Comparison of ENCODE assay signal across 8 cellular contexts in genomic region chr1:243850368-243851128, GRCh38. TPM values are rescaled to one million over a fixed set of nuclear protein-coding genes. Genes with fewer than 3 reads are reported as not detected.
DNase-seq lines count a peak whose midpoint lies in the region; ATAC-seq and TF ChIP-seq lines count a peak whose summit lies in the region.

No MANE protein-coding gene starts in this region.

- H3K27ac Mint-ChIP-seq in activated CD8-positive, alpha-beta memory T cell treated with anti-CD3 and anti-CD28 coated beads, Interleukin-2, amount 10 ng/mL, durations not matched to agents 7 days and 5 days = peak overlapping the region; percentile 80
- peak overlapping the region; percentile 93 to 99 for H3K27ac Mint-ChIP-seq in effector memory CD8-positive, alpha-beta T cell

- no peaks in the 10 kb centered on the region for H3K9me3 Mint-ChIP-seq in activated CD8-positive, alpha-beta memory T cell treated with anti-CD3 and anti-CD28 coated beads, Interleukin-2, amount 10 ng/mL, durations not matched to agents 7 days and 5 days (ENCODE audit: low read depth)
- H3K9me3 Mint-ChIP-seq in effector memory CD8-positive, alpha-beta T cell = no peaks in the 10 kb centered on the region

- peaks cover 1% of the 10 kb centered on the region for H3K36me3 Mint-ChIP-seq in activated CD8-positive, alpha-beta memory T cell treated with anti-CD3 and anti-CD28 coated beads, Interleukin-2, amount 10 ng/mL, durations not matched to agents 7 days and 5 days
- peaks cover 28% of the 10 kb centered on the region for H3K36me3 Mint-ChIP-seq in effector memory CD8-positive, alpha-beta T cell (ENCODE audit: insufficient read depth)

- H3K4me3 Mint-ChIP-seq in activated CD8-positive, alpha-beta memory T cell treated with anti-CD3 and anti-CD28 coated beads, Interleukin-2, amount 10 ng/mL, durations not matched to agents 7 days and 5 days = peak overlapping the region; percentile 79
- H3K4me3 Mint-ChIP-seq in effector memory CD8-positive, alpha-beta T cell = peak overlapping the region; percentile 96

- H3K27me3 Mint-ChIP-seq in activated CD8-positive, alpha-beta memory T cell treated with anti-CD3 and anti-CD28 coated beads, Interleukin-2, amount 10 ng/mL, durations not matched to agents 7 days and 5 days = peaks cover 4% of the 10 kb centered on the region
- H3K27me3 Mint-ChIP-seq in effector memory CD8-positive, alpha-beta T cell = no peaks in the 10 kb centered on the region

- CTCF ChIA-PET in BJ (lab: Yijun Ruan, JAX) = interaction anchor here (1.0 kb wide), 1 partner anchor 99 kb away, joined by 3 read pairs; no protein-coding TSS in a partner anchor
- CTCF ChIA-PET in activated CD8-positive, alpha-beta memory T cell treated with anti-CD3 and anti-CD28 coated beads, Interleukin-2, amount 10 ng/mL, durations not matched to agents 7 days and 5 days (lab: Charles Lee) = no interaction called here

- DNase-seq in BJ (ENCODE audit: low read depth) (peak; percentile 29), NCI-H748 (lab: John Stamatoyannopoulos, UW; ENCODE audit: unreplicated experiment) (peak; percentile 93), mesenteric fat pad (ENCODE audit: low spot score) (peak; percentile 91)
- peak; percentile 85 for DNase-seq in activated CD8-positive, alpha-beta memory T cell treated with anti-CD3 and anti-CD28 coated beads, Interleukin-2, amount 10 ng/mL, durations not matched to agents 7 days and 5 days
- DNase-seq in effector memory CD8-positive, alpha-beta T cell = peak; percentile 77 to 82 (median 78)
- peak; percentile 80 for DNase-seq in stimulated activated CD8-positive, alpha-beta memory T cell treated with anti-CD3 and anti-CD28 coated beads, Interleukin-12 subunit alpha, Interleukin-12 subunit beta, amount 100 ng/mL, for 4 hours (ENCODE audit: low read depth)

- POLR2A ChIA-PET in BJ (lab: Charles Lee) = interaction anchor here (0.6 to 0.7 kb wide), 5 partner anchors 21 to 349 kb away, joined by 3 to 14 read pairs (median 7); no protein-coding TSS in a partner anchor

- no peaks in the 10 kb centered on the region for H3K27me3 ChIP-seq in BJ (ENCODE audit: control insufficient read depth, insufficient read depth, low read length)

- no peak for TF ChIP-seq CTCF in BJ (IDR thresholded peaks at IDR 0.05; ENCODE audit: insufficient read depth, low read depth, low read length)

- peak; percentile 66 for ATAC-seq in HG03354 (IDR thresholded peaks at IDR 0.05; ENCODE audit: poor library complexity, severe bottlenecking, unreplicated experiment)
- peak; percentile 76 for ATAC-seq in activated CD8-positive, alpha-beta memory T cell treated with anti-CD3 and anti-CD28 coated beads, Interleukin-2, amount 10 ng/mL, durations not matched to agents 7 days and 5 days
- ATAC-seq in effector memory CD8-positive, alpha-beta T cell (replicated peaks) = peak; percentile 64

- H3K4me1 Mint-ChIP-seq in activated CD8-positive, alpha-beta memory T cell treated with anti-CD3 and anti-CD28 coated beads, Interleukin-2, amount 10 ng/mL, durations not matched to agents 7 days and 5 days = peaks cover 22% of the 10 kb centered on the region
- H3K4me1 Mint-ChIP-seq in effector memory CD8-positive, alpha-beta T cell (ENCODE audit: low read depth in 2 of 2) = peaks cover 13 to 30% of the 10 kb centered on the region in 2 donors

- peak overlapping the region; percentile 82 for H3K4me3 ChIP-seq in BJ (ENCODE audit: low read depth, low read length)

- TF ChIP-seq POLR2A in GM19193 (IDR thresholded peaks at IDR 0.05; ENCODE audit: extremely low read depth, insufficient read depth, insufficient read length) = peak; percentile 66

- H3K36me3 ChIP-seq in BJ (ENCODE audit: control insufficient read depth, insufficient read depth, low read length) = no peaks in the 10 kb centered on the region

RNA-seq across cellular contexts. Expression of gene AKT3, which starts 0.5 kb away (rescaled TPM):
- 23.8 and 42.7 TPM in 2 replicates for polyA plus RNA-seq in BJ (2011; rRNA removed)
- 32.1 and 36.3 TPM in 2 replicates for polyA minus RNA-seq in BJ (2011; rRNA and poly(A)+ RNA removed)
- total RNA-seq in activated CD8-positive, alpha-beta memory T cell treated with anti-CD3 and anti-CD28 coated beads, Interleukin-2, amount 10 ng/mL, durations not matched to agents 7 days and 5 days = 10 to 100 TPM; 40.8 to 42.6 TPM
- 55.8 TPM for total RNA-seq in mesenteric fat pad

Comparison
In these comparisons a context has a peak if more than half of its experiments do, and no peak if none do; other contexts are left out.
1. Peak in every context shown above with its lines: DNase-seq, ATAC-seq and H3K4me3 ChIP-seq.
2. DNase-seq: peak in every context shown above with its lines; median percentile 93 in NCI-H748; 91 in mesenteric fat pad; 85 in activated CD8-positive, alpha-beta memory T cell treated with anti-CD3 and anti-CD28 coated beads, Interleukin-2, amount 10 ng/mL, durations not matched to agents 7 days and 5 days; 80 in stimulated activated CD8-positive, alpha-beta memory T cell treated with anti-CD3 and anti-CD28 coated beads, Interleukin-12 subunit alpha, Interleukin-12 subunit beta, amount 100 ng/mL, for 4 hours; 78 in effector memory CD8-positive, alpha-beta T cell; 29 in BJ.